9 cellular contexts compared by ENCODE assay signal in genomic region chr19:53034054-53034453, GRCh38. TPM values are rescaled to one million over a fixed set of nuclear protein-coding genes. Genes with fewer than 3 reads are reported as not detected.
"Had no signal": no experiment of that assay in that cellular context is flagged by ENCODE, and none has a peak within 500 bp of the region (broad histone marks: within the 10 kb centered on the region; RNA-seq: fewer than 3 reads in every experiment).

No MANE protein-coding gene starts in this region.

- DNase-seq: GDM1, GF-D8 had no signal

- FAIRE-seq: G401.6, GM12878, GM12891, GM12892, GM18507, GM19239 had no signal

- ATAC-seq: GM12878 had no signal

- H3K4me3 ChIP-seq: GM12878 had no signal

RNA-seq across cellular contexts. Expression of gene ERVV-2, which starts 10.5 kb away (rescaled TPM):
- total RNA-seq: G401, GM12878 had no signal

RNA-seq across cellular contexts. Expression of gene ERVV-1, which starts 20.3 kb away (rescaled TPM):
- total RNA-seq: G401, GM12878 had no signal
